In genomic region chr10:7054915-7055314, GRCh38 we compare ENCODE assay signal across 12 cellular contexts.
DNase-seq lines count a peak whose midpoint lies in the region; ATAC-seq, FAIRE-seq and TF ChIP-seq lines count a peak whose summit lies in the region.
"Had no signal": no experiment of that assay in that cellular context is flagged by ENCODE, and none has a peak within 500 bp of the region (broad histone marks: within the 10 kb centered on the region; RNA-seq: fewer than 3 reads in every experiment).

No MANE protein-coding gene starts in this region.

- no peaks in the 10 kb centered on the region; the same call in 1 of the 2 replicates for H3K23me2 ChIP-seq in H1 (ENCODE audit: low read depth, low read length)

- H4K91ac ChIP-seq in H1 (replicated peaks; ENCODE audit: insufficient read length, low read length): no peak overlapping the region

- H3K9me3 ChIP-seq in H1 (ENCODE audit: insufficient read depth in 2 of 2, low read depth in 1 of 2, low read length in 1 of 2) (peaks cover 0 to 4% of the 10 kb centered on the region in 2 experiments; a peak in 1 of 4 replicates), upper lobe of right lung (no peaks in the 10 kb centered on the region)
- H3K9me3 ChIP-seq: pancreas had no signal

- WGBS in H1 (ENCODE audit: extremely low coverage in 1 of 2, insufficient coverage in 1 of 2, insufficient read length in 1 of 2, insufficient replicate concordance in 2 of 2, low coverage in 1 of 2, low lambda C conversion rate in 2 of 2, missing lambda C conversion rate in 1 of 2), 2 experiments: 72% methylated on average over 6 of the region's 6 CpGs; no CpG with 5 or more reads in 1 of the 2 experiments

- peak; percentile 97 for FAIRE-seq in H1 (lab: Jason Lieb, UNC)
- FAIRE-seq: pancreas had no signal

- H3K27ac ChIP-seq in H1 (ENCODE audit: low read depth, low read length) (no peak overlapping the region), upper lobe of right lung (no peak overlapping the region)
- H3K27ac ChIP-seq: BLaER1, pancreas had no signal

- H4K8ac ChIP-seq in H1 (ENCODE audit: extremely low read depth, insufficient read depth, low read length): no peak overlapping the region

- no peak overlapping the region for H2BK120ac ChIP-seq in H1 (replicated peaks; ENCODE audit: low read depth, low read length)

- ATAC-seq in upper lobe of right lung (no peak), GM21619 (IDR thresholded peaks at IDR 0.05; ENCODE audit: unreplicated experiment) (no peak), GM18858 (IDR thresholded peaks at IDR 0.05; ENCODE audit: unreplicated experiment) (no peak), GM21447 (IDR thresholded peaks at IDR 0.05; ENCODE audit: unreplicated experiment) (no peak)
- ATAC-seq: pancreas had no signal

- H4K5ac ChIP-seq in H1 (ENCODE audit: insufficient read length, low read depth, low read length): no peak overlapping the region

- H3K4me3 ChIP-seq in H1 (ENCODE audit: extremely low read depth in 1 of 4, insufficient read depth in 2 of 4, low read depth in 3 of 4, low read length in 4 of 4) (no peak overlapping the region), upper lobe of right lung (no peak overlapping the region)
- H3K4me3 ChIP-seq: BLaER1, pancreas had no signal

- H4K20me1 ChIP-seq in H1 (replicated peaks in 1 of 2; ENCODE audit: control insufficient read depth in 1 of 2, insufficient read depth in 2 of 2, low read length in 2 of 2): no peaks in the 10 kb centered on the region
- H4K20me1 ChIP-seq: BLaER1 had no signal

- no peaks in the 10 kb centered on the region for H3K27me3 ChIP-seq in H1 (replicated peaks in 1 of 4; ENCODE audit: control insufficient read depth in 3 of 4, extremely low read depth in 1 of 4, insufficient read depth in 3 of 4, low read length in 3 of 4)
- no peaks in the 10 kb centered on the region for H3K27me3 ChIP-seq in upper lobe of right lung
- H3K27me3 ChIP-seq: BLaER1, pancreas had no signal

- H2BK20ac ChIP-seq in H1 (ENCODE audit: low read length): no peak overlapping the region

- no peak overlapping the region for H2AFZ ChIP-seq in H1 (ENCODE audit: low read length)

- TF ChIP-seq EP300 in H1 (IDR thresholded peaks at IDR 0.05; ENCODE audit: borderline replicate concordance in 1 of 2, low read depth in 2 of 2, low read length in 2 of 2): no peak

- H3K4me2 ChIP-seq in H1 (ENCODE audit: insufficient read depth in 1 of 2, low read depth in 2 of 2, low read length in 2 of 2): no peak overlapping the region
- H3K4me2 ChIP-seq: BLaER1 had no signal

- H2AK5ac ChIP-seq in H1 (ENCODE audit: low read depth, low read length): no peak overlapping the region

- TF ChIP-seq CTCF in LNCAP (IDR thresholded peaks at IDR 0.05): peak; percentile 30; the same call in 1 of the 2 replicates
- peak; percentile 11 to 62 (median 48) for TF ChIP-seq CTCF in H1 (IDR thresholded peaks at IDR 0.05; ENCODE audit: control extremely low read depth in 1 of 3, insufficient read depth in 1 of 3, low read depth in 1 of 3, low read length in 3 of 3)
- TF ChIP-seq CTCF in upper lobe of right lung (IDR thresholded peaks at IDR 0.05): peak; percentile 6

- peak; percentile 4 for DNase-seq in SKM-1 treated with dmso at 0.1 percent for 144 hours (lab: John Stamatoyannopoulos, UW; ENCODE audit: unreplicated experiment)
- no peak for DNase-seq in SKM-1 (lab: John Stamatoyannopoulos, UW; ENCODE audit: unreplicated experiment)
- peak in 1 of 2 experiments; percentile 15 for DNase-seq in H1 (ENCODE audit: low read depth in 1 of 2, low spot score in 2 of 2)
- no peak for DNase-seq in upper lobe of right lung
- DNase-seq: activated T-cell treated with anti-CD3 and anti-CD28 coated beads, Interleukin-2, amount 50 U/mL, for 1 hour; pancreas; T-helper 1 cell had no signal

- CTCF ChIA-PET in H1 (lab: Charles Lee; ENCODE audit: partially characterized antibody): interaction anchor here (0.6 to 1.8 kb wide), 35 partner anchors 9 to 364 kb away, joined by 3 to 21 read pairs (median 4); no protein-coding TSS in a partner anchor

- H3K36me3 ChIP-seq in H1 (ENCODE audit: control insufficient read depth in 2 of 4, insufficient read depth in 4 of 4, low read length in 3 of 4) (no peaks in the 10 kb centered on the region), upper lobe of right lung (no peaks in the 10 kb centered on the region)
- H3K36me3 ChIP-seq: pancreas had no signal

- H3K14ac ChIP-seq in H1 (ENCODE audit: insufficient read length): no peak overlapping the region

- no peak overlapping the region for H2BK12ac ChIP-seq in H1 (ENCODE audit: low read depth, low read length)

- no peak overlapping the region for H3K4ac ChIP-seq in H1 (replicated peaks; ENCODE audit: insufficient read length, low read depth, low read length)

- no peaks in the 10 kb centered on the region for H3K79me1 ChIP-seq in H1 (ENCODE audit: low read depth, low read length)

- no peak overlapping the region for H3K23ac ChIP-seq in H1 (ENCODE audit: insufficient read length)

- intact Hi-C loops in upper lobe of right lung (cut with DNase I): no loop called here

- H3K18ac ChIP-seq in H1 (ENCODE audit: extremely low read depth, low read length): no peak overlapping the region

- TF ChIP-seq RAD21 in H1 (IDR thresholded peaks at IDR 0.05 in 1 of 2, conservative IDR thresholded peaks at IDR 0.05 in 1 of 2; ENCODE audit: low read depth in 2 of 2, low read length in 2 of 2): peak; percentile 52 to 70

- H3K79me2 ChIP-seq in H1 (ENCODE audit: control insufficient read depth in 1 of 2, insufficient read depth in 2 of 2, low read length in 2 of 2): no peaks in the 10 kb centered on the region

- POLR2A ChIA-PET in H1 (lab: Charles Lee; ENCODE audit: partially characterized antibody): interaction anchor here (0.7 kb wide), 2 partner anchors 293 to 356 kb away, joined by 3 read pairs; partner anchors contain the start of gene SFMBT2

- no peak for TF ChIP-seq POLR2A in H1 (IDR thresholded peaks at IDR 0.05; ENCODE audit: control extremely low read depth in 1 of 2, low read depth in 2 of 2, low read length in 2 of 2)

- no peak overlapping the region for H2BK5ac ChIP-seq in H1 (ENCODE audit: low read depth, low read length)

- peaks cover 0 to 3% (median 0%) of the 10 kb centered on the region in 4 experiments; a peak in 1 of 7 replicates for H3K4me1 ChIP-seq in H1 (replicated peaks in 1 of 4; ENCODE audit: control insufficient read depth in 3 of 4, insufficient read depth in 4 of 4, low read length in 3 of 4)
- H3K4me1 ChIP-seq in upper lobe of right lung: no peaks in the 10 kb centered on the region
- H3K4me1 ChIP-seq: BLaER1, pancreas had no signal

- no peak overlapping the region for H3K56ac ChIP-seq in H1 (replicated peaks; ENCODE audit: insufficient read length, low read depth, low read length)

- no peak overlapping the region for H3K9ac ChIP-seq in H1 (replicated peaks in 1 of 4; ENCODE audit: extremely low read depth in 1 of 4, low read depth in 3 of 4, low read length in 3 of 4)
- H3K9ac ChIP-seq: BLaER1 had no signal

- no peak overlapping the region for H2BK15ac ChIP-seq in H1 (ENCODE audit: low read length)

TF ChIP-seq in H1, 55 proteins besides CTCF, POLR2A, EP300 and RAD21:
- peak; percentile 69 for TF ChIP-seq USF2 (IDR thresholded peaks at IDR 0.05; ENCODE audit: low read length)
- TF ChIP-seq HDAC2 (IDR thresholded peaks at IDR 0.05; ENCODE audit: borderline replicate concordance in 1 of 2, low read depth in 2 of 2, low read length in 2 of 2): no peak
- TF ChIP-seq, protein P1, sequence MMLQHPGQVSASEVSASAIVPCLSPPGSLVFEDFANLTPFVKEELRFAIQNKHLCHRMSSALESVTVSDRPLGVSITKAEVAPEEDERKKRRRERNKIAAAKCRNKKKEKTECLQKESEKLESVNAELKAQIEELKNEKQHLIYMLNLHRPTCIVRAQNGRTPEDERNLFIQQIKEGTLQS (IDR thresholded peaks at IDR 0.05; ENCODE audit: insufficient read depth, low read depth, low read length): 0 out of 2 replicates have a peak, but pooled peaks have one; percentile 45
- TF ChIP-seq RBBP5 (IDR thresholded peaks at IDR 0.05; ENCODE audit: borderline replicate concordance, low read depth, low read length): no peak
